In the genomic region with DNA sequence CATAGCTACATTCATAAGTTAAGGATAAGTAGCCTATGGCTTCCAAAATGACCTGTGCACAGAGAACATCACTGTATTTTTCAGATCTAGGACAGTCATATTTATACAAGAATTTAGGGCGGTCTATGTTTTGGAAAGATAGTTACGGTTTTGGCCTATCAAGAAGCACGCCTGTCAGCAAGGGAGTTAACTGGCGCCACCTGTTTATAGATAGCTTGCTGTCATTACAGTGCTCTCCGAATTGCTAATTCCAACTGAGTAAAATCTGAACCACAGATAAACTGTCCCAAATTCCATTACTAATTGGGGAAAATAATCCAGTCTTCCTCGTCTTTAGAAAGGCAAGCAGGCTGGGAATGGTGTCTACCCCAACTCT, we compare ENCODE assay signal across 8 cellular contexts. TPM values are rescaled to one million over a fixed set of nuclear protein-coding genes. Genes with fewer than 3 reads are reported as not detected.
DNase-seq lines count a peak whose midpoint lies in the region; ATAC-seq and TF ChIP-seq lines count a peak whose summit lies in the region.

No MANE protein-coding gene starts in this region.

- no peaks in the 10 kb centered on the region for H3K36me3 ChIP-seq in sigmoid colon

- H3K27me3 ChIP-seq in sigmoid colon, result no peaks in the 10 kb centered on the region

- 1 to 2% methylated on average over 6 of the region's 6 CpGs for WGBS in sigmoid colon, 2 donors

- H3K9me3 ChIP-seq in sigmoid colon, result no peaks in the 10 kb centered on the region

- H3K27ac ChIP-seq in sigmoid colon, result peak overlapping the region; percentile 79 to 85 (median 82)

- no peaks in the 10 kb centered on the region for H3K36me3 Mint-ChIP-seq in CD14-positive monocyte
- H3K36me3 Mint-ChIP-seq in glutamatergic neuron (ENCODE audit: unreplicated experiment), result no peaks in the 10 kb centered on the region

- peaks cover 20% of the 10 kb centered on the region for H3K4me1 Mint-ChIP-seq in CD14-positive monocyte
- H3K4me1 Mint-ChIP-seq in glutamatergic neuron (ENCODE audit: low read depth, unreplicated experiment), result peaks cover 1% of the 10 kb centered on the region

- intact Hi-C loops in CD14-positive monocyte (cut with micrococcal nuclease) (no loop called here), sigmoid colon (cut with DNase I) (loop anchor here (5.0 to 10.0 kb wide), 3 partner anchors 117 to 543 kb away; a partner anchor contains a TSS)

- H3K4me3 Mint-ChIP-seq in CD14-positive monocyte (peak overlapping the region; percentile 89 to 99), glutamatergic neuron (ENCODE audit: unreplicated experiment) (peak overlapping the region; percentile 99)

- H3K27ac Mint-ChIP-seq in CD14-positive monocyte, result peak overlapping the region; percentile 88 to 97 (median 95)
- peak overlapping the region; percentile 92 for H3K27ac Mint-ChIP-seq in glutamatergic neuron (ENCODE audit: unreplicated experiment)

- ATAC-seq in GM19043 (IDR thresholded peaks at IDR 0.05; ENCODE audit: low read depth, unreplicated experiment) (peak; percentile 23), HG03354 (IDR thresholded peaks at IDR 0.05; ENCODE audit: poor library complexity, severe bottlenecking, unreplicated experiment) (peak; percentile 36)

- no peak for TF ChIP-seq POLR2A in sigmoid colon (IDR thresholded peaks at IDR 0.05)

- no peak for TF ChIP-seq EP300 in sigmoid colon (IDR thresholded peaks at IDR 0.05)

- peaks cover 0 to 15% (median 5%) of the 10 kb centered on the region in 4 donors for H3K4me1 ChIP-seq in sigmoid colon

- DNase-seq in CD14-positive monocyte (ENCODE audit: low spot score) (no peak), glutamatergic neuron (no peak), sigmoid colon (no peak), NCI-H2196 (lab: John Stamatoyannopoulos, UW; ENCODE audit: unreplicated experiment) (no peak), glomerular visceral epithelial cell (ENCODE audit: extremely low spot score) (no peak)

- H3K9me3 Mint-ChIP-seq in CD14-positive monocyte (peaks cover 0 to 6% (median 2%) of the 10 kb centered on the region in 7 donors), glutamatergic neuron (ENCODE audit: unreplicated experiment) (peaks cover 5% of the 10 kb centered on the region)

- no peak for TF ChIP-seq CTCF in CD14-positive monocyte (IDR thresholded peaks at IDR 0.05)
- TF ChIP-seq CTCF in WI38 (IDR thresholded peaks at IDR 0.05; ENCODE audit: low read depth, low read length), result no peak
- no peak for TF ChIP-seq CTCF in glutamatergic neuron (IDR thresholded peaks at IDR 0.05; ENCODE audit: partially characterized antibody, unreplicated experiment)
- TF ChIP-seq CTCF in sigmoid colon (IDR thresholded peaks at IDR 0.05), result no peak

- H3K27me3 Mint-ChIP-seq in CD14-positive monocyte (ENCODE audit: low read depth in 3 of 3) (peaks cover 0 to 4% (median 1%) of the 10 kb centered on the region in 3 donors), glutamatergic neuron (ENCODE audit: unreplicated experiment) (peaks cover 5% of the 10 kb centered on the region)

- peak overlapping the region; percentile 78 for H3K4me3 ChIP-seq in WI38 (ENCODE audit: low read depth, low read length)
- peak overlapping the region; percentile 62 to 64 (median 63) for H3K4me3 ChIP-seq in sigmoid colon

RNA-seq across cellular contexts. Expression of a gene that starts 0.6 kb away (rescaled TPM):
- 10 to 100 TPM; 14.8 to 18.5 TPM for polyA plus RNA-seq in CD14-positive monocyte
- 30.5 TPM for total RNA-seq in glutamatergic neuron (ENCODE audit: unreplicated experiment)
- total RNA-seq in sigmoid colon, result 10 to 100 TPM; 37.6 to 88.5 (median 63.6) TPM
- polyA plus RNA-seq in sigmoid colon, result 10 to 100 TPM in 1 of 3 donors, 1 to 10 TPM in 2; 5.8 to 14.1 (median 8.4) TPM
